Comparison of ENCODE assay signal across 29 cellular contexts in genomic region chr1:74830736-74831135, GRCh38.
A peak's percentile ranks its signal among the peaks of the same experiment; 100 is the strongest.
DNase-seq lines count a peak whose midpoint lies in the region.
"Had no signal": no experiment of that assay in that cellular context is flagged by ENCODE, and none has a peak within 500 bp of the region (broad histone marks: within the 10 kb centered on the region; RNA-seq: fewer than 3 reads in every experiment).

No MANE protein-coding gene starts in this region.

- no peak overlapping the region for H3K9ac ChIP-seq in SK-N-MC (ENCODE audit: insufficient read length)
- H3K9ac ChIP-seq: BLaER1; BLaER1 treated with 17β-estradiol and CSF1 and Interleukin-3, amounts not matched to agents 10 nM and 100 nM had no signal

- no peaks in the 10 kb centered on the region for H3K9me3 ChIP-seq in SK-N-MC (ENCODE audit: low read depth, low read length)
- H3K9me3 ChIP-seq: A549; BE2C; BLaER1; BLaER1 treated with 17β-estradiol and CSF1 and Interleukin-3, amounts not matched to agents 10 nM and 100 nM; Caco-2 had no signal

- no peak overlapping the region for H3K4me3 Mint-ChIP-seq in activated naive CD8-positive, alpha-beta T cell treated with anti-CD3 and anti-CD28 coated beads for 36 hours
- H3K4me3 Mint-ChIP-seq: B cell; CD14-positive monocyte; CD4-positive, alpha-beta memory T cell; CD4-positive, alpha-beta T cell; CD4-positive, CD25-positive, alpha-beta regulatory T cell; CD8-positive, alpha-beta memory T cell; CD8-positive, alpha-beta T cell had no signal

- no peaks in the 10 kb centered on the region for H3K9me3 Mint-ChIP-seq in activated naive CD8-positive, alpha-beta T cell treated with anti-CD3 and anti-CD28 coated beads for 36 hours
- H3K9me3 Mint-ChIP-seq: CD4-positive, alpha-beta memory T cell; CD4-positive, alpha-beta T cell; CD8-positive, alpha-beta memory T cell had no signal

- H3K36me3 ChIP-seq in SK-N-MC (ENCODE audit: insufficient read depth, low read length) = no peaks in the 10 kb centered on the region
- H3K36me3 ChIP-seq: BE2C; BLaER1; BLaER1 treated with 17β-estradiol and CSF1 and Interleukin-3, amounts not matched to agents 10 nM and 100 nM had no signal

- peak overlapping the region; percentile 72; the same call in 1 of the 2 replicates for H3K27ac ChIP-seq in SK-N-MC
- H3K27ac ChIP-seq: 22Rv1; A549; BLaER1; BLaER1 treated with 17β-estradiol and CSF1 and Interleukin-3, amounts not matched to agents 10 nM and 100 nM; C4-2B had no signal

- H3K36me3 Mint-ChIP-seq in activated naive CD8-positive, alpha-beta T cell treated with anti-CD3 and anti-CD28 coated beads for 36 hours = no peaks in the 10 kb centered on the region
- H3K36me3 Mint-ChIP-seq: CD14-positive monocyte; CD4-positive, alpha-beta memory T cell; CD4-positive, CD25-positive, alpha-beta regulatory T cell; CD8-positive, alpha-beta memory T cell; CD8-positive, alpha-beta T cell had no signal

- no peaks in the 10 kb centered on the region for H3K4me1 Mint-ChIP-seq in activated naive CD8-positive, alpha-beta T cell treated with anti-CD3 and anti-CD28 coated beads for 36 hours
- H3K4me1 Mint-ChIP-seq: B cell; CD14-positive monocyte; CD4-positive, alpha-beta memory T cell; CD4-positive, CD25-positive, alpha-beta regulatory T cell; CD8-positive, alpha-beta memory T cell had no signal

- DNase-seq in SK-N-MC (ENCODE audit: low read depth, low spot score) = peak; percentile 78
- DNase-seq in activated naive CD8-positive, alpha-beta T cell treated with anti-CD3 and anti-CD28 coated beads for 36 hours = no peak
- DNase-seq: 8988T; ACHN; AML-193; BE2C; C1 segment of cervical spinal cord; Caco-2; Calu3; CD4-positive, alpha-beta memory T cell; CD4-positive, alpha-beta T cell; CD4-positive, CD25-positive, alpha-beta regulatory T cell; CD8-positive, alpha-beta memory T cell; CD8-positive, alpha-beta T cell; COR-L47; DMS 273 treated with DMSO at 0.1 percent for 48 hours; DMS153; DMS53; DMS79; DMS79 treated with DMSO at 0.1 percent for 48 hours; DND-41; EL had no signal

- H3K27ac Mint-ChIP-seq in activated naive CD8-positive, alpha-beta T cell treated with anti-CD3 and anti-CD28 coated beads for 36 hours = no peak overlapping the region
- H3K27ac Mint-ChIP-seq: B cell; CD14-positive monocyte; CD4-positive, alpha-beta memory T cell; CD4-positive, alpha-beta T cell; CD4-positive, CD25-positive, alpha-beta regulatory T cell; CD8-positive, alpha-beta memory T cell; CD8-positive, alpha-beta T cell had no signal

- H3K27me3 Mint-ChIP-seq in activated naive CD8-positive, alpha-beta T cell treated with anti-CD3 and anti-CD28 coated beads for 36 hours = peaks cover 15% of the 10 kb centered on the region
- H3K27me3 Mint-ChIP-seq: B cell; CD4-positive, alpha-beta memory T cell; CD4-positive, alpha-beta T cell; CD4-positive, CD25-positive, alpha-beta regulatory T cell had no signal

- peak overlapping the region; percentile 60 for H3K4me3 ChIP-seq in SK-N-MC
- H3K4me3 ChIP-seq: A549; BLaER1; BLaER1 treated with 17β-estradiol and CSF1 and Interleukin-3, amounts not matched to agents 10 nM and 100 nM had no signal
